In the genomic region with DNA sequence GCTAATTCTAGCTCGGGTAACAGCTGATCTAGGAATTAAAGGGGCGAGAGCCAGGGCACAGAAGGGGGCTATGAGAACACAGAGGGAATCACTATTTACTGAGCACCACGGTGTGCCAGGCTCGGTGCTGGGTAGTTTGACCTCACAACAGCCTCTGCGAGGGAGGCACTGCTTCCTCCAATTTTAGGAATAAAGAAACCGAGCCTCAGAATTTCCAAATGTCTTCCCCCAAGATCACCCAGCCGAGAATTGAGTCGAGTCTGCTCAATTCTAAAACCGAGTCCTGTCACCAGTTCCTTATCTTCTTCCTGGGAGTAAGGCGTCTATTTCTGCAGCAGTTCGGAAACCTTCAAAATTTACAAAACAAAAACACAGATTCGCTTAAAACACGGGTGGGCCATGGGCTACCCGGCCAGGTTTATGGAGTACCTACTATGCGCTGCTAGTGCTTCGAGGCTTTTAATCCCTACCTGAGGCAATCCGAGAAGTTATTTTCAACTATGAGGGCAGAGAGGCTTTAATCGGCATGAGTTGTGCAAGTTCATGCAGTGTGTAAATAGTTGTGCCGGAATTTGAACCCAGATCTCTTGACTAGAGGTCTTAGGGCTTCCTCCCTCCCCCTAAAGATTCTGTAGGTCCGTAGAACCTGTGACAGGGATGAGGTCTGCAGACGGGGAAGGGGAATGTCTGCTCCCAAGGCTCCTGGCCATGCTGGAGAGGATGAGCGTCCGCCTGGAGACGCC, we compare ENCODE assay signal across 1 cellular context.
TF ChIP-seq lines count a peak whose summit lies in the region.

No MANE protein-coding gene starts in this region.

TF ChIP-seq in SK-N-SH treated with all-trans-retinoic acid at 6 μM for 48 hours, 23 proteins besides CTCF, POLR2A, EP300 and RAD21:
- TF ChIP-seq, protein P1, sequence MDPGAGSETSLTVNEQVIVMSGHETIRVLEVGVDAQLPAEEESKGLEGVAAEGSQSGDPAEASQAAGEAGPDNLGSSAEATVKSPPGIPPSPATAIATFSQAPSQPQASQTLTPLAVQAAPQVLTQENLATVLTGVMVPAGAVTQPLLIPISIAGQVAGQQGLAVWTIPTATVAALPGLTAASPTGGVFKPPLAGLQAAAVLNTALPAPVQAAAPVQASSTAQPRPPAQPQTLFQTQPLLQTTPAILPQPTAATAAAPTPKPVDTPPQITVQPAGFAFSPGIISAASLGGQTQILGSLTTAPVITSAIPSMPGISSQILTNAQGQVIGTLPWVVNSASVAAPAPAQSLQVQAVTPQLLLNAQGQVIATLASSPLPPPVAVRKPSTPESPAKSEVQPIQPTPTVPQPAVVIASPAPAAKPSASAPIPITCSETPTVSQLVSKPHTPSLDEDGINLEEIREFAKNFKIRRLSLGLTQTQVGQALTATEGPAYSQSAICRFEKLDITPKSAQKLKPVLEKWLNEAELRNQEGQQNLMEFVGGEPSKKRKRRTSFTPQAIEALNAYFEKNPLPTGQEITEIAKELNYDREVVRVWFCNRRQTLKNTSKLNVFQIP (CRISPR knock-in tag; IDR thresholded peaks at IDR 0.05; ENCODE audit: borderline replicate concordance, low read depth) = no peak
